In genomic region chr12:106118-106561, GRCh38 we compare ENCODE assay signal across 9 cellular contexts. TPM values are rescaled to one million over a fixed set of nuclear protein-coding genes. Genes with fewer than 3 reads are reported as not detected.
A peak's percentile ranks its signal among the peaks of the same experiment; 100 is the strongest.
DNase-seq lines count a peak whose midpoint lies in the region; ATAC-seq and TF ChIP-seq lines count a peak whose summit lies in the region.
"Had no signal": no experiment of that assay in that cellular context is flagged by ENCODE, and none has a peak within 500 bp of the region (broad histone marks: within the 10 kb centered on the region; RNA-seq: fewer than 3 reads in every experiment).

No MANE protein-coding gene starts in this region.

- no peak for ATAC-seq in natural killer cell treated with Interleukin-12 subunit alpha and Interleukin-12 subunit beta and Interleukin-15 and Interleukin-18, amount 100 ng/mL, for 72 hours
- ATAC-seq in natural killer cell: no peak
- ATAC-seq in HG03045 (IDR thresholded peaks at IDR 0.05; ENCODE audit: unreplicated experiment): peak; percentile 83
- no peak for ATAC-seq in stimulated activated effector memory CD8-positive, alpha-beta T cell treated with anti-CD3 and anti-CD28 coated beads, Interleukin-12 subunit alpha, Interleukin-12 subunit beta, amount 100 ng/mL, for 72 hours

- H3K4me3 ChIP-seq in Peyer's patch: no peak overlapping the region
- H3K4me3 ChIP-seq in sigmoid colon: no peak overlapping the region
- H3K4me3 ChIP-seq in breast epithelium: no peak overlapping the region

- no peaks in the 10 kb centered on the region for H3K9me3 ChIP-seq in Peyer's patch
- no peaks in the 10 kb centered on the region for H3K9me3 ChIP-seq in sigmoid colon
- H3K9me3 ChIP-seq in breast epithelium: no peaks in the 10 kb centered on the region

- intact Hi-C loops in natural killer cell (cut with micrococcal nuclease) (no loop called here), sigmoid colon (cut with DNase I) (no loop called here), breast epithelium (cut with DNase I; ENCODE audit: low total_unique reads) (no loop called here)

- H3K4me3 Mint-ChIP-seq in natural killer cell treated with Interleukin-12 subunit alpha and Interleukin-12 subunit beta and Interleukin-15 and Interleukin-18, amount 100 ng/mL, for 72 hours: no peak overlapping the region
- no peak overlapping the region for H3K4me3 Mint-ChIP-seq in natural killer cell
- H3K4me3 Mint-ChIP-seq in stimulated activated effector memory CD8-positive, alpha-beta T cell treated with anti-CD3 and anti-CD28 coated beads, Interleukin-12 subunit alpha, Interleukin-12 subunit beta, amount 100 ng/mL, for 72 hours: no peak overlapping the region

- no peak for TF ChIP-seq POLR2A in Peyer's patch (IDR thresholded peaks at IDR 0.05)
- no peak for TF ChIP-seq POLR2A in sigmoid colon (IDR thresholded peaks at IDR 0.05)
- TF ChIP-seq POLR2A in breast epithelium (IDR thresholded peaks at IDR 0.05): no peak

- H3K36me3 Mint-ChIP-seq in natural killer cell treated with Interleukin-12 subunit alpha and Interleukin-12 subunit beta and Interleukin-15 and Interleukin-18, amount 100 ng/mL, for 72 hours: no peaks in the 10 kb centered on the region
- no peaks in the 10 kb centered on the region for H3K36me3 Mint-ChIP-seq in natural killer cell
- no peaks in the 10 kb centered on the region for H3K36me3 Mint-ChIP-seq in stimulated activated effector memory CD8-positive, alpha-beta T cell treated with anti-CD3 and anti-CD28 coated beads, Interleukin-12 subunit alpha, Interleukin-12 subunit beta, amount 100 ng/mL, for 72 hours

- peaks cover 0 to 7% of the 10 kb centered on the region in 2 donors for H3K27me3 ChIP-seq in Peyer's patch
- H3K27me3 ChIP-seq in sigmoid colon: peaks cover 5 to 54% (median 30%) of the 10 kb centered on the region in 3 donors
- H3K27me3 ChIP-seq in breast epithelium: peaks cover 0 to 11% of the 10 kb centered on the region in 2 donors

- no peak overlapping the region for H3K27ac Mint-ChIP-seq in natural killer cell treated with Interleukin-12 subunit alpha and Interleukin-12 subunit beta and Interleukin-15 and Interleukin-18, amount 100 ng/mL, for 72 hours
- H3K27ac Mint-ChIP-seq in natural killer cell: no peak overlapping the region
- H3K27ac Mint-ChIP-seq in stimulated activated effector memory CD8-positive, alpha-beta T cell treated with anti-CD3 and anti-CD28 coated beads, Interleukin-12 subunit alpha, Interleukin-12 subunit beta, amount 100 ng/mL, for 72 hours: no peak overlapping the region

- H3K36me3 ChIP-seq in Peyer's patch (no peaks in the 10 kb centered on the region), sigmoid colon (no peaks in the 10 kb centered on the region), breast epithelium (no peaks in the 10 kb centered on the region)

- 64 to 81% methylated on average over 5 of the region's 5 CpGs for WGBS in sigmoid colon, 2 donors

- no peak overlapping the region for H3K27ac ChIP-seq in Peyer's patch
- no peak overlapping the region for H3K27ac ChIP-seq in sigmoid colon
- H3K27ac ChIP-seq in breast epithelium: peak overlapping the region in 1 of 2 donors; percentile 77

- no peak for TF ChIP-seq CTCF in natural killer cell (IDR thresholded peaks at IDR 0.05)
- peak in 4 of 6 experiments; percentile 16 to 31 (median 23) for TF ChIP-seq CTCF in Peyer's patch (IDR thresholded peaks at IDR 0.05)
- no peak for TF ChIP-seq CTCF in sigmoid colon (IDR thresholded peaks at IDR 0.05)
- TF ChIP-seq CTCF in breast epithelium (IDR thresholded peaks at IDR 0.05): peak in 1 of 3 donors; percentile 20

- H3K9me3 Mint-ChIP-seq in natural killer cell treated with Interleukin-12 subunit alpha and Interleukin-12 subunit beta and Interleukin-15 and Interleukin-18, amount 100 ng/mL, for 72 hours: no peaks in the 10 kb centered on the region
- no peaks in the 10 kb centered on the region for H3K9me3 Mint-ChIP-seq in natural killer cell
- H3K9me3 Mint-ChIP-seq in stimulated activated effector memory CD8-positive, alpha-beta T cell treated with anti-CD3 and anti-CD28 coated beads, Interleukin-12 subunit alpha, Interleukin-12 subunit beta, amount 100 ng/mL, for 72 hours: no peaks in the 10 kb centered on the region

- H3K4me1 Mint-ChIP-seq in natural killer cell treated with Interleukin-12 subunit alpha and Interleukin-12 subunit beta and Interleukin-15 and Interleukin-18, amount 100 ng/mL, for 72 hours (ENCODE audit: low read depth in 2 of 2): peaks cover 6 to 9% of the 10 kb centered on the region in 2 donors
- peaks cover 0 to 7% of the 10 kb centered on the region in 2 donors for H3K4me1 Mint-ChIP-seq in natural killer cell
- peaks cover 10% of the 10 kb centered on the region for H3K4me1 Mint-ChIP-seq in stimulated activated effector memory CD8-positive, alpha-beta T cell treated with anti-CD3 and anti-CD28 coated beads, Interleukin-12 subunit alpha, Interleukin-12 subunit beta, amount 100 ng/mL, for 72 hours

- peak; percentile 6 for DNase-seq in natural killer cell treated with Interleukin-12 subunit alpha and Interleukin-12 subunit beta and Interleukin-15 and Interleukin-18, amount 100 ng/mL, for 72 hours (ENCODE audit: low spot score)
- DNase-seq in natural killer cell (no peak), Peyer's patch (peak in 2 of 3 donors; percentile 48 to 71), sigmoid colon (peak; percentile 50), breast epithelium (ENCODE audit: low spot score in 2 of 2) (no peak), hypothalamus (lab: John Stamatoyannopoulos, UW) (no peak)
- no peak for DNase-seq in stimulated activated effector memory CD8-positive, alpha-beta T cell treated with anti-CD3 and anti-CD28 coated beads, Interleukin-12 subunit alpha, Interleukin-12 subunit beta, amount 100 ng/mL, for 72 hours (ENCODE audit: low spot score in 2 of 2)

- TF ChIP-seq EP300 in sigmoid colon (IDR thresholded peaks at IDR 0.05): no peak

- peaks cover 15 to 21% of the 10 kb centered on the region in 2 donors for H3K27me3 Mint-ChIP-seq in natural killer cell treated with Interleukin-12 subunit alpha and Interleukin-12 subunit beta and Interleukin-15 and Interleukin-18, amount 100 ng/mL, for 72 hours
- H3K27me3 Mint-ChIP-seq in natural killer cell (ENCODE audit: low read depth in 2 of 2): peaks cover 9 to 16% of the 10 kb centered on the region in 2 donors

- H3K4me1 ChIP-seq in Peyer's patch (peaks cover 0 to 6% (median 0%) of the 10 kb centered on the region in 4 donors), sigmoid colon (no peaks in the 10 kb centered on the region), breast epithelium (no peaks in the 10 kb centered on the region)

RNA-seq across cellular contexts. Expression of gene IQSEC3, which starts 39.6 kb away (rescaled TPM):
- 1 to 10 TPM in 1 of 2 donors, under 1 TPM in 1; 0.22 to 1.1 TPM for total RNA-seq in natural killer cell treated with Interleukin-12 subunit alpha and Interleukin-12 subunit beta and Interleukin-15 and Interleukin-18, amount 100 ng/mL, for 72 hours
- 1 to 10 TPM; 4.4 to 7.1 (median 5.3) TPM for total RNA-seq in natural killer cell
- total RNA-seq in Peyer's patch: 1 to 10 TPM in 1 of 4 donors, under 1 TPM in 3; 0.35 to 3.3 (median 0.58) TPM
- total RNA-seq in sigmoid colon: 1 to 10 TPM in 2 of 4 donors, under 1 TPM in 2; 0.33 to 2.2 (median 0.72) TPM
- polyA plus RNA-seq in sigmoid colon: under 1 TPM in 2 of 3 donors, not detected in 1; under 0.01 to 0.73 TPM
- total RNA-seq in breast epithelium: under 1 TPM; 0.64 to 0.98 (median 0.73) TPM
- polyA plus RNA-seq: keratinocyte had no signal

Comparison
In these comparisons a context has a peak if more than half of its experiments do, and no peak if none do; other contexts are left out.
1. DNase-seq: peak in natural killer cell treated with Interleukin-12 subunit alpha and Interleukin-12 subunit beta and Interleukin-15 and Interleukin-18, amount 100 ng/mL, for 72 hours (single experiment), Peyer's patch (2 of 3) and sigmoid colon (single experiment); none in natural killer cell (single experiment), breast epithelium (0 of 2), stimulated activated effector memory CD8-positive, alpha-beta T cell treated with anti-CD3 and anti-CD28 coated beads, Interleukin-12 subunit alpha, Interleukin-12 subunit beta, amount 100 ng/mL, for 72 hours (0 of 2) and hypothalamus (0 of 51).
2. CTCF ChIP-seq: peak in Peyer's patch (4 of 6); none in natural killer cell (single experiment) and sigmoid colon (0 of 4).